ENCODE assay signal across 18 cellular contexts in genomic region chr12:108295631-108296030, GRCh38. TPM values are rescaled to one million over a fixed set of nuclear protein-coding genes. Genes with fewer than 3 reads are reported as not detected.
"Had no signal": no experiment of that assay in that cellular context is flagged by ENCODE, and none has a peak within 500 bp of the region (broad histone marks: within the 10 kb centered on the region; RNA-seq: fewer than 3 reads in every experiment).

No MANE protein-coding gene starts in this region.

- H3K4me3 Mint-ChIP-seq: activated CD4-positive, alpha-beta T cell treated with anti-CD3 and anti-CD28 coated beads, Interleukin-2, amount 10 ng/mL, durations not matched to agents 7 days and 5 days; stimulated activated effector memory CD8-positive, alpha-beta T cell treated with anti-CD3 and anti-CD28 coated beads, Interleukin-12 subunit alpha, Interleukin-12 subunit beta, amount 100 ng/mL, for 72 hours had no signal

- H3K36me3 ChIP-seq: neutrophil had no signal

- H3K27ac Mint-ChIP-seq: activated CD4-positive, alpha-beta T cell treated with anti-CD3 and anti-CD28 coated beads, Interleukin-2, amount 10 ng/mL, durations not matched to agents 7 days and 5 days; progenitor cell of endocrine pancreas; stimulated activated effector memory CD8-positive, alpha-beta T cell treated with anti-CD3 and anti-CD28 coated beads, Interleukin-12 subunit alpha, Interleukin-12 subunit beta, amount 100 ng/mL, for 72 hours had no signal

- H3K9me3 Mint-ChIP-seq: activated CD4-positive, alpha-beta T cell treated with anti-CD3 and anti-CD28 coated beads, Interleukin-2, amount 10 ng/mL, durations not matched to agents 7 days and 5 days had no signal

- ATAC-seq: stimulated activated effector memory CD8-positive, alpha-beta T cell treated with anti-CD3 and anti-CD28 coated beads, Interleukin-12 subunit alpha, Interleukin-12 subunit beta, amount 100 ng/mL, for 72 hours had no signal

- DNase-seq: activated CD4-positive, alpha-beta T cell treated with anti-CD3 and anti-CD28 coated beads, Interleukin-2, amount 10 ng/mL, durations not matched to agents 7 days and 5 days; activated naive CD4-positive, alpha-beta T cell treated with Interleukin-2 at 50 U/mL for 16 hours; activated T-cell treated with anti-CD3 and anti-CD28 coated beads for 4 hours; anterior cingulate cortex; cerebellar nuclear complex; midbrain; stimulated activated CD4-positive, alpha-beta T cell treated with anti-CD3 and anti-CD28 coated beads, Interleukin-12 subunit alpha, Interleukin-12 subunit beta, amount 100 ng/mL, for 4 hours; stimulated activated CD4-positive, alpha-beta T cell treated with anti-CD3 and anti-CD28 coated beads, Interleukin-2, amount 100 ng/mL, for 24 hours; T-helper 9 cell; tibial artery had no signal

- H3K9me3 ChIP-seq: esophagus muscularis mucosa, neutrophil, sigmoid colon, tibial artery had no signal

- H3K27me3 ChIP-seq: neutrophil, sigmoid colon, tibial artery had no signal

- H3K27ac ChIP-seq: neutrophil, sigmoid colon, SK-N-MC, tibial artery had no signal

- H3K4me3 ChIP-seq: esophagus muscularis mucosa, lung, sigmoid colon, SK-N-MC, tibial artery had no signal

- H3K4me1 ChIP-seq: sigmoid colon had no signal

RNA-seq across cellular contexts. Expression of gene CMKLR1, which starts 43.5 kb away (rescaled TPM):
- total RNA-seq: activated CD4-positive, alpha-beta T cell treated with anti-CD3 and anti-CD28 coated beads, Interleukin-2, amount 10 ng/mL, durations not matched to agents 7 days and 5 days; activated CD8-positive, alpha-beta memory T cell treated with anti-CD3 and anti-CD28 coated beads for 36 hours; progenitor cell of endocrine pancreas had no signal
